ENCODE assay signal across 8 cellular contexts in the genomic region with DNA sequence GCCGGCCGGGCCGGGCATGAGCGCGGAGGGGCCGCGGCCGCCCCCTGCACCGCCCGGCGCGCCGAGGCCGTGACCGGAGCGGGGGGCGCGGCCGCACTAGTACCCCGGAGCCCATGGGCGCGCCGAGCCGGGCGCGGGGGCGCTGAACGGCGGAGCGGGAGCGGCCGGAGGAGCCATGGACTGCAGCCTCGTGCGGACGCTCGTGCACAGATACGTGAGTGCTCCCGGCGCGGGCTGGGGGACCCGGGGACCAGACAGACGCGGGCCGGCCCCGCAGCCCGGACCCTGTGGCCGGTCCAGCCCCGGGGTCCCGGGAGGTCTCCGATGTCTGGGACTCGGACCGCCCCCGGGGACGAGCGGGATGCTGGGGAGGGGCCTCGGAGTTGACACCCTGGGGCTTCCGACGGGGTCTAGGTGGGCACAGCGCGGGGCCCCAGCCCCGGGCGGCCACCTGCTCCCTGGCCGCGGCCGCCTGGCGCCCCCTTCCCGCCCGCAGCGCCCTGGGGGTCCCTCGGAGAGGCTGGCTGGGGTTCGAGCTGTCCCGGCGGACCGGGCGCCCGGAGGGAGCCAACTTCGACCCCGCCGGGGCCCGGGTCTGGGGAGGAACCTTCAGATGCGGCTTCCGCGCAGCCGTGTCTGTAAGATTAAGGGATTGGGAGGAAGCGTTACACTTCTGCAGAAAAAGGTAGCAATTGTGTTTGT. TPM values are rescaled to one million over a fixed set of nuclear protein-coding genes. Genes with fewer than 3 reads are reported as not detected.
DNase-seq lines count a peak whose midpoint lies in the region; ATAC-seq, FAIRE-seq and TF ChIP-seq lines count a peak whose summit lies in the region.

No MANE protein-coding gene starts in this region.

- H3K9ac ChIP-seq in endothelial cell of umbilical vein (replicated peaks; ENCODE audit: extremely low read depth, insufficient read depth, low read length) (peak overlapping the region; percentile 79), muscle layer of colon (ENCODE audit: low read length) (peak overlapping the region; percentile 54)

- H3K36me3 ChIP-seq in endothelial cell of umbilical vein (ENCODE audit: control insufficient read depth in 2 of 2, extremely low read depth in 1 of 2, insufficient read depth in 2 of 2, low read length in 2 of 2): no peaks in the 10 kb centered on the region
- no peaks in the 10 kb centered on the region for H3K36me3 ChIP-seq in muscle layer of colon (ENCODE audit: insufficient read depth, low read length)
- H3K36me3 ChIP-seq in upper lobe of left lung: no peaks in the 10 kb centered on the region

- H3K4me3 ChIP-seq in endothelial cell of umbilical vein (replicated peaks in 1 of 3; ENCODE audit: insufficient read depth in 1 of 3, low read depth in 1 of 3, low read length in 3 of 3): peak overlapping the region; percentile 92 to 97 (median 96)
- H3K4me3 ChIP-seq in muscle layer of colon (ENCODE audit: low read depth in 1 of 2, low read length in 2 of 2): peak overlapping the region; percentile 68 to 72
- peak overlapping the region; percentile 85 to 99 (median 92) for H3K4me3 ChIP-seq in upper lobe of left lung

- WGBS in upper lobe of left lung, 2 donors: 0 to 1% methylated on average over 10 to 18 of the region's 85 CpGs

- POLR2A ChIA-PET in activated B cell treated with CpG ODN at 0.5 μM for 24 hours (lab: Charles Lee) (interaction anchor here (0.7 kb wide), 2 partner anchors 9 to 183 kb away, joined by 3 read pairs; no protein-coding TSS in a partner anchor), endothelial cell of umbilical vein (lab: Charles Lee) (no interaction called here)

- intact Hi-C loops in activated B cell treated with CpG ODN at 0.5 μM for 24 hours (cut with micrococcal nuclease) (loop anchor here (1.0 to 5.0 kb wide), 3 partner anchors 77 to 182 kb away; partner anchors contain the start of gene TUBGCP3), endothelial cell of umbilical vein (cut with micrococcal nuclease) (loop anchor here (1.0 to 5.0 kb wide), 4 partner anchors 32 to 184 kb away; no protein-coding TSS in a partner anchor)

- H3K9me3 Mint-ChIP-seq in activated B cell treated with CpG ODN at 0.5 μM for 24 hours: no peaks in the 10 kb centered on the region

- no peaks in the 10 kb centered on the region for H3K36me3 Mint-ChIP-seq in activated B cell treated with CpG ODN at 0.5 μM for 24 hours (ENCODE audit: low read depth)

- dilution Hi-C loops in endothelial cell of umbilical vein (cut with MboI; ENCODE audit: extremely low pct_ligation_motif_present, low sequenced_read_pairs): no loop called here

- peak overlapping the region; percentile 91 for H3K4me2 ChIP-seq in endothelial cell of umbilical vein (ENCODE audit: insufficient read depth, low read length)

- H4K20me1 ChIP-seq in endothelial cell of umbilical vein (replicated peaks; ENCODE audit: control insufficient read depth, extremely low read depth, insufficient read depth, low read length): no peaks in the 10 kb centered on the region

- TF ChIP-seq EP300 in upper lobe of left lung (IDR thresholded peaks at IDR 0.05): no peak

- H3K4me3 Mint-ChIP-seq in activated B cell treated with CpG ODN at 0.5 μM for 24 hours: peak overlapping the region; percentile 84

- H3K79me2 ChIP-seq in endothelial cell of umbilical vein (ENCODE audit: control insufficient read depth, insufficient read depth, low read length): peaks cover 41% of the 10 kb centered on the region

- H3K27ac ChIP-seq in endothelial cell of umbilical vein (ENCODE audit: insufficient read depth, low read depth, low read length) (peak overlapping the region; percentile 49), muscle layer of colon (ENCODE audit: low read depth, low read length) (peak overlapping the region; percentile 90), upper lobe of left lung (peak overlapping the region; percentile 98 to 99 (median 98))

- FAIRE-seq in endothelial cell of umbilical vein (lab: Jason Lieb, UNC): no peak

- H2AFZ ChIP-seq in endothelial cell of umbilical vein (ENCODE audit: low read depth, low read length): peak overlapping the region; percentile 69

- no TSS peak for BruUV-seq in endothelial cell of umbilical vein (replicated peaks; lab: Mats Ljungman, UMichigan)

- CTCF ChIA-PET in activated B cell treated with CpG ODN at 0.5 μM for 24 hours (lab: Charles Lee): no interaction called here
- CTCF ChIA-PET in endothelial cell of umbilical vein (lab: Charles Lee): no interaction called here

- no peak overlapping the region for H3K27ac Mint-ChIP-seq in activated B cell treated with CpG ODN at 0.5 μM for 24 hours

- no peaks in the 10 kb centered on the region for H3K9me1 ChIP-seq in endothelial cell of umbilical vein (replicated peaks; ENCODE audit: control insufficient read depth, extremely low read depth, insufficient read depth, low read length)

- H3K27me3 ChIP-seq in endothelial cell of umbilical vein (ENCODE audit: control insufficient read depth in 2 of 2, insufficient read depth in 2 of 2, low read length in 2 of 2) (no peaks in the 10 kb centered on the region), muscle layer of colon (ENCODE audit: control insufficient read depth in 1 of 2, insufficient read depth in 2 of 2, low read length in 2 of 2) (no peaks in the 10 kb centered on the region), upper lobe of left lung (no peaks in the 10 kb centered on the region)

- DNase-seq in GM04504 (ENCODE audit: low read depth): peak; percentile 12
- peak; percentile 33 for DNase-seq in activated B cell treated with CpG ODN at 0.5 μM for 24 hours
- DNase-seq in endothelial cell of umbilical vein (ENCODE audit: low read depth, low spot score): peak; percentile 24
- DNase-seq in upper lobe of left lung: no peak
- no peak for DNase-seq in effector CD4-positive, alpha-beta T cell

- H3K4me1 ChIP-seq in endothelial cell of umbilical vein (ENCODE audit: control insufficient read depth, extremely low read depth, insufficient read depth, low read length) (peaks cover 14% of the 10 kb centered on the region), muscle layer of colon (ENCODE audit: insufficient read depth, low read length) (peaks cover 29% of the 10 kb centered on the region), upper lobe of left lung (peaks cover 43 to 72% (median 58%) of the 10 kb centered on the region in 4 donors)

- ATAC-seq in GM21390 (IDR thresholded peaks at IDR 0.05; ENCODE audit: unreplicated experiment) (peak; percentile 34), HG03575 (IDR thresholded peaks at IDR 0.05; ENCODE audit: extremely low read depth, insufficient number of reproducible peaks, low FRiP score, unreplicated experiment) (peak; percentile 12), activated B cell treated with CpG ODN at 0.5 μM for 24 hours (ENCODE audit: low read depth) (peak; percentile 16), upper lobe of left lung (ENCODE audit: low FRiP score in 2 of 2) (peak in 1 of 2 donors; percentile 9)

- H3K9me3 ChIP-seq in endothelial cell of umbilical vein (replicated peaks; ENCODE audit: control insufficient read depth, insufficient read depth, low read length): no peaks in the 10 kb centered on the region
- no peaks in the 10 kb centered on the region for H3K9me3 ChIP-seq in muscle layer of colon (ENCODE audit: low read length)
- no peaks in the 10 kb centered on the region for H3K9me3 ChIP-seq in upper lobe of left lung

- H3K27me3 Mint-ChIP-seq in activated B cell treated with CpG ODN at 0.5 μM for 24 hours: peaks cover 1% of the 10 kb centered on the region

- TF ChIP-seq CTCF in activated B cell treated with CpG ODN at 0.5 μM for 24 hours (IDR thresholded peaks at IDR 0.05) (no peak), endothelial cell of umbilical vein (IDR thresholded peaks at IDR 0.05; ENCODE audit: extremely low read depth in 1 of 2, insufficient read depth in 1 of 2, low read depth in 1 of 2, low read length in 2 of 2) (no peak), upper lobe of left lung (IDR thresholded peaks at IDR 0.05) (no peak)

- peaks cover 42% of the 10 kb centered on the region for H3K4me1 Mint-ChIP-seq in activated B cell treated with CpG ODN at 0.5 μM for 24 hours

- TF ChIP-seq POLR2A in endothelial cell of umbilical vein (IDR thresholded peaks at IDR 0.05; ENCODE audit: low read depth, low read length): peak; percentile 2
- TF ChIP-seq POLR2A in upper lobe of left lung (IDR thresholded peaks at IDR 0.05): no peak

TF ChIP-seq in endothelial cell of umbilical vein, 7 proteins besides CTCF, POLR2A, EP300 and RAD21:
- TF ChIP-seq EZH2 (IDR thresholded peaks at IDR 0.05; ENCODE audit: borderline replicate concordance, low read depth, low read length, severe bottlenecking) (no peak), MYC (IDR thresholded peaks at IDR 0.05; ENCODE audit: low read depth, low read length) (no peak), JUN (IDR thresholded peaks at IDR 0.05; ENCODE audit: borderline replicate concordance, insufficient read depth, insufficient read length, low read depth) (no peak), GATA2 (IDR thresholded peaks at IDR 0.05; ENCODE audit: insufficient read depth, insufficient read length, low read depth, low read length) (no peak), MAX (IDR thresholded peaks at IDR 0.05; ENCODE audit: insufficient read depth, insufficient read length) (no peak), FOS (IDR thresholded peaks at IDR 0.05; ENCODE audit: borderline replicate concordance, insufficient read depth, low read length) (no peak), POLR2AphosphoS5 (IDR thresholded peaks at IDR 0.05; ENCODE audit: insufficient read depth, low read depth, low read length) (no peak)

RNA-seq across cellular contexts. Expression of gene ATP11A, which starts 0.6 kb away (rescaled TPM):
- 43.7 and 49.6 TPM in 2 replicates for total RNA-seq in activated B cell treated with CpG ODN at 0.5 μM for 24 hours
- total RNA-seq in endothelial cell of umbilical vein: 71.7 and 88.1 TPM in 2 replicates
- 15.7 and 16.5 TPM in 2 replicates for polyA plus RNA-seq in endothelial cell of umbilical vein
- 10.2 and 11.1 TPM in 2 replicates for polyA plus RNA-seq in endothelial cell of umbilical vein (2011; cell fraction: cytosol; rRNA removed)
- 48.6 and 60.6 TPM in 2 replicates for polyA plus RNA-seq in endothelial cell of umbilical vein (2011; cell fraction: nucleus; rRNA removed)
- 32.3 and 33.7 TPM in 2 replicates for polyA plus RNA-seq in endothelial cell of umbilical vein (2012)
- 40.0 and 52.7 TPM in 2 replicates for polyA minus RNA-seq in endothelial cell of umbilical vein
- 11.5 TPM for polyA minus RNA-seq in endothelial cell of umbilical vein (2011; cell fraction: cytosol; rRNA and poly(A)+ RNA removed)
- 63.1 and 78.2 TPM in 2 replicates for polyA minus RNA-seq in endothelial cell of umbilical vein (2011; cell fraction: nucleus; rRNA and poly(A)+ RNA removed)
- total RNA-seq in upper lobe of left lung: 100 to 1,000 TPM; 159 to 285 (median 260) TPM

Comparison
In these comparisons a context has a peak if more than half of its experiments do, and no peak if none do; other contexts are left out.
1. DNase-seq: peak in GM04504 (single experiment), activated B cell treated with CpG ODN at 0.5 μM for 24 hours (single experiment) and endothelial cell of umbilical vein (single experiment); none in upper lobe of left lung (0 of 2) and effector CD4-positive, alpha-beta T cell (single experiment).
2. Peak in every context shown above with its lines, with median percentiles within 50 percentile points of each other: H3K27ac ChIP-seq and H3K4me3 ChIP-seq.